ENCODE assay signal across 1 cellular context in the genomic region with DNA sequence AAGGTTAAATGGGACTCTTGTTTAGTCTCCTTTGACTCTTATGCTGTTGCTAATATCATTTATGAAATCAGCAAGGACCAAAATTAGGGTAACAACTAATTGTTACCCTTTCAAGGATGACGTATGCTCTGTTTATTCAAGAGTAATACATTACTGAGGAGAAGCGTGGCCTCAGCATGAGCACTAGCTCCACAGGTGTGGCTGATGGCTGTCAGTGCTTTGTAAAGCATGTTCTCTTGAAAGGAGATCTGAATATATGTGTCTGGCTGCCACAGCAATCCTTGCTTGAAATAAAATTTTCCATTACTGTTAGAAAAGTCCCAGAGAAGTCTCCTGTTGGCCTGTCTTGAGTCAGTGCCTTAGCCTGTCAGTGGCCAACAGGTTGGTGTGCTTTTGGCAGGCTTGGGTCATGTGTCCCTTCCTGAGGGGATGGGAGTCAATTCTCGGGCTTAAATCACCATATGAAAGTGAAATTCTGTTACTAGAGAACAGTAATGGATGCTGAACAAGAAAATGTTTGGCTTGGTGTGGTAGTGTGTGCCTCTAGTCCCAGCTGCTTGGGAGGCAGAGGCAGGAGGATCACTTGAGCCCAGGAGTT.
TF ChIP-seq lines count a peak whose summit lies in the region.

No MANE protein-coding gene starts in this region.

TF ChIP-seq in IMR-90, 13 proteins besides CTCF, POLR2A, EP300 and RAD21 (continued from another document):
- TF ChIP-seq RFX5 (IDR thresholded peaks at IDR 0.05; ENCODE audit: low read depth, low read length), result no peak
- TF ChIP-seq NFE2L2 (IDR thresholded peaks at IDR 0.05; ENCODE audit: low read depth, low read length), result no peak
- no peak for TF ChIP-seq MAFK (IDR thresholded peaks at IDR 0.05; ENCODE audit: low read depth, low read length)
- no peak for TF ChIP-seq ELK1 (IDR thresholded peaks at IDR 0.05; ENCODE audit: borderline replicate concordance, low read depth, low read length)
